Comparison of ENCODE assay signal across 34 cellular contexts in the genomic region with DNA sequence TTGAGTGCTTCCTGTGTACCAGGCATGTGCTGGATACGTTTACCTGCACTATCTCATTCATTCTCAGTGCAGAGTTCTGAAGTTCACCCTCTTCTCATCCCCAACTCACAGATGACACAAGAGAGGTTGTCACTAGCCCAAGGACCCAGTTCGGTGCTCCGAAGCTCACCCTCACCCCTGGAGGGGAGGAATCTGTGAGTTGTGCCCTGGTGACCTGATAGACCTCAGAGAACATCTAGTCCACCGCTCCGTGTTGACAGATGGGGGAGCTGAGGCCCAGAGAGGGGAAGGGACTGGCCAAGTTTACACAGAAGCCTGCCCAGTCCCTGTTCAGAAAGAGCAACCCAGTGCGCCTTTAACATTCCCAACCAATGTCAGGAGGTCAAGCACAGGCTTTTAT. TPM values are rescaled to one million over a fixed set of nuclear protein-coding genes. Genes with fewer than 3 reads are reported as not detected.
"Had no signal": no experiment of that assay in that cellular context is flagged by ENCODE, and none has a peak within 500 bp of the region (broad histone marks: within the 10 kb centered on the region; RNA-seq: fewer than 3 reads in every experiment).

No MANE protein-coding gene starts in this region.

- H3K9me3 ChIP-seq: esophagus muscularis mucosa, gastrocnemius medialis had no signal

- H3K4me3 ChIP-seq: esophagus muscularis mucosa, gastrocnemius medialis had no signal

- H3K36me3 Mint-ChIP-seq: activated CD4-positive, alpha-beta memory T cell treated with anti-CD3 and anti-CD28 coated beads for 36 hours; activated CD8-positive, alpha-beta memory T cell treated with anti-CD3 and anti-CD28 coated beads, Interleukin-2, amount 10 ng/mL, durations not matched to agents 7 days and 5 days; activated naive CD8-positive, alpha-beta T cell had no signal

- ATAC-seq: activated CD4-positive, alpha-beta T cell treated with anti-CD3 and anti-CD28 coated beads for 36 hours; activated CD8-positive, alpha-beta memory T cell treated with anti-CD3 and anti-CD28 coated beads, Interleukin-2, amount 10 ng/mL, durations not matched to agents 7 days and 5 days; activated CD8-positive, alpha-beta T cell treated with anti-CD3 and anti-CD28 coated beads, Interleukin-2, amount 10 ng/mL, durations not matched to agents 7 days and 5 days; foreskin keratinocyte; gastrocnemius medialis had no signal

- H3K4me1 ChIP-seq: foreskin keratinocyte, gastrocnemius medialis had no signal

- H3K4me3 Mint-ChIP-seq: activated CD4-positive, alpha-beta memory T cell treated with anti-CD3 and anti-CD28 coated beads for 36 hours; activated CD4-positive, alpha-beta T cell treated with anti-CD3 and anti-CD28 coated beads for 36 hours; activated CD4-positive, alpha-beta T cell treated with anti-CD3 and anti-CD28 coated beads, Interleukin-2, amount 10 ng/mL, durations not matched to agents 24 days and 14 days; activated CD8-positive, alpha-beta memory T cell treated with anti-CD3 and anti-CD28 coated beads, Interleukin-2, amount 10 ng/mL, durations not matched to agents 7 days and 5 days; activated CD8-positive, alpha-beta T cell treated with anti-CD3 and anti-CD28 coated beads, Interleukin-2, amount 10 ng/mL, durations not matched to agents 7 days and 5 days; activated naive CD8-positive, alpha-beta T cell; activated T-helper 1 cell treated with anti-CD3 and anti-CD28 coated beads, Interleukin-12 subunit alpha, Interleukin-12 subunit beta, Interleukin-2, Interleukin-4 antibody, amounts not matched to agents 30 ng/mL and 10 ng/mL and 1 ng/mL, durations not matched to agents 14 hours and 24 hours and 36 hours had no signal

- DNase-seq: activated CD4-positive, alpha-beta memory T cell treated with anti-CD3 and anti-CD28 coated beads for 36 hours; activated CD4-positive, alpha-beta T cell treated with anti-CD3 and anti-CD28 coated beads for 36 hours; activated CD4-positive, alpha-beta T cell treated with anti-CD3 and anti-CD28 coated beads, Interleukin-2, amount 10 ng/mL, durations not matched to agents 24 days and 14 days; activated CD4-positive, CD25-positive, alpha-beta regulatory T cell; activated CD4-positive, CD25-positive, alpha-beta regulatory T cell treated with anti-CD3 and anti-CD28 coated beads, Interleukin-2, amount 50 U/mL, for 72 hours; activated CD8-positive, alpha-beta memory T cell treated with anti-CD3 and anti-CD28 coated beads, Interleukin-2, amount 10 ng/mL, durations not matched to agents 7 days and 5 days; activated CD8-positive, alpha-beta memory T cell treated with anti-CD3 and anti-CD28 coated beads, Interleukin-2, amount 50 U/mL, for 4 hours; activated CD8-positive, alpha-beta T cell treated with anti-CD3 and anti-CD28 coated beads, Interleukin-2, amount 10 ng/mL, durations not matched to agents 7 days and 5 days; activated gamma-delta T cell treated with Interleukin-2 at 50 U/mL for 16 hours; activated naive CD4-positive, alpha-beta T cell treated with anti-CD3 and anti-CD28 coated beads, Interleukin-2, amount 50 U/mL, for 16 hours; activated naive CD4-positive, alpha-beta T cell treated with Interleukin-2 at 50 U/mL for 16 hours; activated T-cell treated with anti-CD3 and anti-CD28 coated beads, Interleukin-2, amount 50 U/mL, for 1 hour; activated T-cell treated with anti-CD3 and anti-CD28 coated beads, Interleukin-2, amount 50 U/mL, for 48 hours; amniotic stem cell; anterior cingulate cortex; brain microvascular endothelial cell; caudate nucleus; cortex of kidney; dermis blood vessel endothelial cell; effector CD8-positive, alpha-beta T cell; erythroblast; foreskin keratinocyte; gastrocnemius medialis; glutamatergic neuron; T-helper 2 cell had no signal

- H3K9me3 Mint-ChIP-seq: activated CD4-positive, alpha-beta memory T cell treated with anti-CD3 and anti-CD28 coated beads for 36 hours; activated CD4-positive, alpha-beta T cell treated with anti-CD3 and anti-CD28 coated beads, Interleukin-2, amount 10 ng/mL, durations not matched to agents 24 days and 14 days; activated T-helper 1 cell treated with anti-CD3 and anti-CD28 coated beads, Interleukin-12 subunit alpha, Interleukin-12 subunit beta, Interleukin-2, Interleukin-4 antibody, amounts not matched to agents 30 ng/mL and 10 ng/mL and 1 ng/mL, durations not matched to agents 14 hours and 24 hours and 36 hours; activated T-helper 2 cell treated with anti-CD3 and anti-CD28 coated beads, Interferon-gamma antibody, Interleukin-2, Interleukin-4, amounts not matched to agents 10 μg/mL and 5 μg/mL and 100 μg/mL, durations not matched to agents 14 hours and 24 hours and 36 hours had no signal

- H3K36me3 ChIP-seq: brain microvascular endothelial cell, esophagus muscularis mucosa, gastrocnemius medialis had no signal

- H3K27ac Mint-ChIP-seq: activated CD4-positive, alpha-beta memory T cell treated with anti-CD3 and anti-CD28 coated beads for 36 hours; activated CD4-positive, alpha-beta T cell treated with anti-CD3 and anti-CD28 coated beads for 36 hours; activated CD4-positive, alpha-beta T cell treated with anti-CD3 and anti-CD28 coated beads, Interleukin-2, amount 10 ng/mL, durations not matched to agents 24 days and 14 days; activated CD8-positive, alpha-beta memory T cell treated with anti-CD3 and anti-CD28 coated beads, Interleukin-2, amount 10 ng/mL, durations not matched to agents 7 days and 5 days; activated CD8-positive, alpha-beta T cell treated with anti-CD3 and anti-CD28 coated beads, Interleukin-2, amount 10 ng/mL, durations not matched to agents 7 days and 5 days; activated naive CD8-positive, alpha-beta T cell; activated T-helper 1 cell treated with anti-CD3 and anti-CD28 coated beads, Interleukin-12 subunit alpha, Interleukin-12 subunit beta, Interleukin-2, Interleukin-4 antibody, amounts not matched to agents 30 ng/mL and 10 ng/mL and 1 ng/mL, durations not matched to agents 14 hours and 24 hours and 36 hours; activated T-helper 2 cell treated with anti-CD3 and anti-CD28 coated beads, Interferon-gamma antibody, Interleukin-2, Interleukin-4, amounts not matched to agents 10 μg/mL and 5 μg/mL and 100 μg/mL, durations not matched to agents 14 hours and 24 hours and 36 hours had no signal

- H3K27me3 ChIP-seq: brain microvascular endothelial cell had no signal

- H3K27ac ChIP-seq: brain microvascular endothelial cell, esophagus muscularis mucosa, foreskin keratinocyte, gastrocnemius medialis had no signal

RNA-seq across cellular contexts. Expression of a gene that starts 44.8 kb away (rescaled TPM):
- total RNA-seq: activated CD4-positive, alpha-beta memory T cell treated with anti-CD3 and anti-CD28 coated beads for 36 hours; activated CD4-positive, alpha-beta T cell treated with anti-CD3 and anti-CD28 coated beads for 36 hours; activated CD4-positive, alpha-beta T cell treated with anti-CD3 and anti-CD28 coated beads, Interleukin-2, amount 10 ng/mL, durations not matched to agents 24 days and 14 days; activated CD8-positive, alpha-beta memory T cell treated with anti-CD3 and anti-CD28 coated beads for 36 hours; activated CD8-positive, alpha-beta memory T cell treated with anti-CD3 and anti-CD28 coated beads, Interleukin-2, amount 10 ng/mL, durations not matched to agents 7 days and 5 days; activated CD8-positive, alpha-beta T cell treated with anti-CD3 and anti-CD28 coated beads, Interleukin-2, amount 10 ng/mL, durations not matched to agents 7 days and 5 days; activated T-helper 1 cell treated with anti-CD3 and anti-CD28 coated beads, Interleukin-12 subunit alpha, Interleukin-12 subunit beta, Interleukin-2, Interleukin-4 antibody, amounts not matched to agents 30 ng/mL and 10 ng/mL and 1 ng/mL, durations not matched to agents 14 hours and 24 hours and 36 hours; activated T-helper 2 cell treated with anti-CD3 and anti-CD28 coated beads, Interferon-gamma antibody, Interleukin-2, Interleukin-4, amounts not matched to agents 10 μg/mL and 5 μg/mL and 100 μg/mL, durations not matched to agents 14 hours and 24 hours and 36 hours; astrocyte; bronchial epithelial cell; chondrocyte; T-helper 1 cell treated with Interleukin-12 subunit alpha and Interleukin-12 subunit beta and Interleukin-4 antibody, amounts not matched to agents 30 ng/mL and 1 ng/mL, for 36 hours had no signal
